Comparison of ENCODE assay signal across 22 cellular contexts in the genomic region with DNA sequence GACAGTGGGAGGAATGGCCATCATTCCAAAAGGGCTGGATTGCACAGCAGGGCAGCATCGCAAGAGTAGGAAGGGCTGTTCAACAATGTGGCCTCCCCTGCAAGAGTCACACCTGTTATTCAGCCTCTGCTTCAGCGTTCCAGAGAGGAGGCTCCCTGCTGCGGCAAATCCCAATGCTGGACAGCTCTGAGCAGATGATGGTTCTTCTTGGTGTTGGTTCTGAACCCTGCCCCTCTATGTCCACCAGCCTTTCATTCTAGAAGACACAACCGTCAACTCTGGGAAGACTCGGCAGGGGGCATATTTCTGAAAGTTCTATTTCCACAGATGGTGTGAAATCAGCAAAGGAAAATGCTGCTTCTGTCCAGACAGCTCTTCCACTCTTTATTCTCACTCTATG.
DNase-seq lines count a peak whose midpoint lies in the region; ATAC-seq and TF ChIP-seq lines count a peak whose summit lies in the region.
"Had no signal": no experiment of that assay in that cellular context is flagged by ENCODE, and none has a peak within 500 bp of the region (broad histone marks: within the 10 kb centered on the region; RNA-seq: fewer than 3 reads in every experiment).

No MANE protein-coding gene starts in this region.

- no peaks in the 10 kb centered on the region for H3K4me1 Mint-ChIP-seq in effector memory CD8-positive, alpha-beta T cell (ENCODE audit: low read depth in 2 of 2)
- H3K4me1 Mint-ChIP-seq: B cell had no signal

- H3K4me3 Mint-ChIP-seq in effector memory CD8-positive, alpha-beta T cell = no peak overlapping the region
- H3K4me3 Mint-ChIP-seq: B cell had no signal

- no peaks in the 10 kb centered on the region for H3K9me3 ChIP-seq in heart left ventricle
- H3K9me3 ChIP-seq: SJCRH30 had no signal

- TF ChIP-seq POLR2A in heart left ventricle (IDR thresholded peaks at IDR 0.05) = no peak

- H3K27ac ChIP-seq in heart left ventricle = peak overlapping the region in 7 of 12 donors; percentile 13 to 68 (median 57)
- H3K27ac ChIP-seq: HL-60, RWPE1, SJCRH30 had no signal

- H3K27ac Mint-ChIP-seq in effector memory CD8-positive, alpha-beta T cell = no peak overlapping the region
- H3K27ac Mint-ChIP-seq: B cell had no signal

- no peak overlapping the region for H3K4me3 ChIP-seq in heart left ventricle
- H3K4me3 ChIP-seq: K562, SJCRH30 had no signal

- intact Hi-C loops in heart left ventricle (cut with DNase I) (no loop called here), cardiac septum (cut with DNase I) (no loop called here), left ventricle myocardium superior (cut with micrococcal nuclease) (no loop called here)

- H3K9me3 Mint-ChIP-seq in effector memory CD8-positive, alpha-beta T cell = no peaks in the 10 kb centered on the region

- no peaks in the 10 kb centered on the region for H3K27me3 ChIP-seq in heart left ventricle
- H3K27me3 ChIP-seq: SJCRH30 had no signal

- WGBS in heart left ventricle, 4 donors = 75 to 86% (median 84%) methylated on average over 4 to 5 of the region's 5 CpGs

- no peaks in the 10 kb centered on the region for H3K36me3 ChIP-seq in heart left ventricle
- H3K36me3 ChIP-seq: SJCRH30 had no signal

- no peak for TF ChIP-seq CTCF in heart left ventricle (IDR thresholded peaks at IDR 0.05)

- no peak for DNase-seq in heart left ventricle
- no peak for DNase-seq in cardiac septum (ENCODE audit: low spot score)
- DNase-seq in astrocyte of the hippocampus (ENCODE audit: low read depth, low spot score) = peak; percentile 49
- DNase-seq in left ventricle myocardium superior = no peak
- no peak for DNase-seq in effector memory CD8-positive, alpha-beta T cell
- DNase-seq in hepatic stellate cell (ENCODE audit: low spot score) = no peak
- DNase-seq in HuH-7 (ENCODE audit: low spot score) = no peak
- DNase-seq in stimulated activated CD4-positive, alpha-beta T cell treated with anti-CD3 and anti-CD28 coated beads, Interleukin-15, amount 100 ng/mL, for 24 hours = no peak
- DNase-seq: 8988T, DMS79 treated with DMSO at 0.1 percent for 48 hours, H7, NCI-H1105 treated with DMSO at 0.1 percent for 48 hours, NCI-H187, NCI-H2107, NCI-H2227 treated with DMSO at 0.1 percent for 48 hours, NCI-H510A treated with DMSO at 0.1 percent for 48 hours, NCI-H774 had no signal

- ATAC-seq in heart left ventricle (peak in 2 of 4 donors; percentile 12 to 29), left ventricle myocardium superior (peak; percentile 28)
- no peak for ATAC-seq in effector memory CD8-positive, alpha-beta T cell (replicated peaks)
- ATAC-seq: K562 had no signal

- no peaks in the 10 kb centered on the region for H3K36me3 Mint-ChIP-seq in effector memory CD8-positive, alpha-beta T cell (ENCODE audit: insufficient read depth)

- peaks cover 0 to 8% of the 10 kb centered on the region in 2 donors for H3K27me3 Mint-ChIP-seq in effector memory CD8-positive, alpha-beta T cell

- peaks cover 0 to 13% (median 0%) of the 10 kb centered on the region in 12 donors for H3K4me1 ChIP-seq in heart left ventricle
- H3K4me1 ChIP-seq: SJCRH30 had no signal
